ENCODE assay signal across 17 cellular contexts in genomic region chr21:23543334-23543733, GRCh38.
"Had no signal": no experiment of that assay in that cellular context is flagged by ENCODE, and none has a peak within 500 bp of the region (broad histone marks: within the 10 kb centered on the region; RNA-seq: fewer than 3 reads in every experiment).

No MANE protein-coding gene starts in this region.

- H3K4me3 ChIP-seq: breast epithelium, coronary artery, esophagus squamous epithelium, gastrocnemius medialis, lung, spleen, upper lobe of right lung had no signal

- H3K4me3 Mint-ChIP-seq: activated CD8-positive, alpha-beta T cell treated with anti-CD3 and anti-CD28 coated beads, Interleukin-2, amount 10 ng/mL, durations not matched to agents 7 days and 5 days; activated naive CD8-positive, alpha-beta T cell; endodermal cell; naive thymus-derived CD4-positive, alpha-beta T cell; neural crest cell had no signal

- H3K27me3 ChIP-seq: breast epithelium, esophagus squamous epithelium, gastrocnemius medialis, spleen, upper lobe of right lung had no signal

- H3K27me3 Mint-ChIP-seq: naive thymus-derived CD4-positive, alpha-beta T cell had no signal

- H3K36me3 ChIP-seq: breast epithelium, esophagus squamous epithelium, gastrocnemius medialis, spleen, upper lobe of right lung had no signal

- ATAC-seq: activated CD8-positive, alpha-beta T cell treated with anti-CD3 and anti-CD28 coated beads, Interleukin-2, amount 10 ng/mL, durations not matched to agents 7 days and 5 days; gastrocnemius medialis; naive thymus-derived CD4-positive, alpha-beta T cell; upper lobe of right lung had no signal

- H3K4me1 ChIP-seq: breast epithelium, esophagus squamous epithelium, gastrocnemius medialis, spleen, upper lobe of right lung had no signal

- H3K9me3 ChIP-seq: breast epithelium, gastrocnemius medialis, spleen, upper lobe of right lung had no signal

- H3K36me3 Mint-ChIP-seq: activated naive CD8-positive, alpha-beta T cell; naive thymus-derived CD4-positive, alpha-beta T cell had no signal

- DNase-seq: activated CD4-positive, alpha-beta T cell treated with anti-CD3 and anti-CD28 coated beads for 1 hour; activated CD4-positive, alpha-beta T cell treated with anti-CD3 and anti-CD28 coated beads, Interleukin-2, amount 50 U/mL, for 1 hour; activated CD8-positive, alpha-beta T cell treated with anti-CD3 and anti-CD28 coated beads, Interleukin-2, amount 10 ng/mL, durations not matched to agents 7 days and 5 days; endodermal cell; esophagus squamous epithelium; gastrocnemius medialis; naive thymus-derived CD4-positive, alpha-beta T cell; occipital lobe; spleen; stimulated activated CD4-positive, alpha-beta T cell treated with anti-CD3 and anti-CD28 coated beads, Interleukin-4, amount 100 ng/mL, for 24 hours; stimulated activated naive CD4-positive, alpha-beta T cell treated with Interleukin-2 at 50 U/mL for 16 hours; upper lobe of right lung had no signal

- H3K27ac ChIP-seq: breast epithelium, coronary artery, esophagus squamous epithelium, gastrocnemius medialis, spleen, upper lobe of right lung had no signal

- H3K4me1 Mint-ChIP-seq: endodermal cell; naive thymus-derived CD4-positive, alpha-beta T cell; neural crest cell had no signal
